19 cellular contexts compared by ENCODE assay signal in the genomic region with DNA sequence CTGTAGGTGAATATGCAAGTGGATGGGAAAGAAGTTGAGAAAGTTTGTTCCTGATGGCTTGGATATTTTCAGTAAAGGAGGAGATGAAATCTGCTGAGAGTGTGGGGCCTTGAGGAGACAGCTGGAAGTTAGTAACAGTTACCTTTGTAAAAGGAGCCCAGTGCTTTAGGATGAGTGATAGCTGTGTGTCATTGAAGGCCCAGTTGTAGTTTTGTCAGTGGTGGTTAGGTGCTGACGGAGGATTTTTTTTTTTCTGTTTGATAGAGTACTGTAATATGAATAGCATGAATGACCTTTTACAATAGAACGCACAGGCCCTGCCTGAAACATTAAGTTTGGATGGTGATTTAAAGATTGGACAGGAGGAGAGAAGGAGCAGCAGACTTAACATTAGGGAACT. TPM values are rescaled to one million over a fixed set of nuclear protein-coding genes. Genes with fewer than 3 reads are reported as not detected.
A peak's percentile ranks its signal among the peaks of the same experiment; 100 is the strongest.
DNase-seq lines count a peak whose midpoint lies in the region; ATAC-seq and TF ChIP-seq lines count a peak whose summit lies in the region.
"Had no signal": no experiment of that assay in that cellular context is flagged by ENCODE, and none has a peak within 500 bp of the region (broad histone marks: within the 10 kb centered on the region; RNA-seq: fewer than 3 reads in every experiment).

No MANE protein-coding gene starts in this region.

- no peak for TF ChIP-seq CTCF in RWPE2 (IDR thresholded peaks at IDR 0.05; ENCODE audit: poor library complexity, severe bottlenecking)

- H3K36me3 Mint-ChIP-seq in CD4-positive, alpha-beta memory T cell: peaks cover 12 to 19% of the 10 kb centered on the region in 2 donors
- peaks cover 0 to 30% (median 2%) of the 10 kb centered on the region in 3 donors for H3K36me3 Mint-ChIP-seq in naive thymus-derived CD8-positive, alpha-beta T cell

- POLR2A ChIA-PET in CD4-positive, alpha-beta memory T cell (lab: Charles Lee; ENCODE audit: partially characterized antibody): interaction anchor here (0.7 to 7.3 kb wide), 4 partner anchors 8 to 17 kb away, joined by 5 to 58 read pairs (median 7); no protein-coding TSS in a partner anchor
- POLR2A ChIA-PET in naive thymus-derived CD8-positive, alpha-beta T cell (lab: Charles Lee): interaction anchor here (3.0 kb wide), 1 partner anchor 11 kb away, joined by 13 read pairs; no protein-coding TSS in a partner anchor

- H3K9ac ChIP-seq in BLaER1 treated with 17β-estradiol and CSF1 and Interleukin-3, amounts not matched to agents 10 nM and 100 nM: no peak overlapping the region

- no peak for ATAC-seq in RWPE2 (ENCODE audit: low read depth)
- peak; percentile 29 to 37 for ATAC-seq in naive thymus-derived CD8-positive, alpha-beta T cell
- ATAC-seq: SK-N-SH treated with all-trans-retinoic acid at 6 μM for 48 hours had no signal

- peak overlapping the region; percentile 38 to 95 (median 73); a peak in 20 of 22 replicates for H3K4me2 ChIP-seq in BLaER1 treated with 17β-estradiol and CSF1 and Interleukin-3, amounts not matched to agents 10 nM and 100 nM

- peak overlapping the region in 4 of 11 experiments; percentile 9 to 66 (median 57); a peak in 3 of 22 replicates for H3K27ac ChIP-seq in BLaER1 treated with 17β-estradiol and CSF1 and Interleukin-3, amounts not matched to agents 10 nM and 100 nM
- H3K27ac ChIP-seq in CD4-positive, alpha-beta memory T cell (ENCODE audit: low read depth, low read length): peak overlapping the region; percentile 65
- peak overlapping the region; percentile 87 for H3K27ac ChIP-seq in RWPE2 (ENCODE audit: poor library complexity, severe bottlenecking)

- no peak overlapping the region for H3K4me3 ChIP-seq in BLaER1 treated with 17β-estradiol and CSF1 and Interleukin-3, amounts not matched to agents 10 nM and 100 nM
- no peak overlapping the region for H3K4me3 ChIP-seq in CD4-positive, alpha-beta memory T cell (ENCODE audit: low read length in 2 of 2)
- H3K4me3 ChIP-seq in RWPE2 (ENCODE audit: severe bottlenecking): no peak overlapping the region
- H3K4me3 ChIP-seq: MG63 had no signal

- H3K36me3 ChIP-seq in BLaER1 treated with 17β-estradiol and CSF1 and Interleukin-3, amounts not matched to agents 10 nM and 100 nM: peaks cover 60 to 98% (median 72%) of the 10 kb centered on the region in 11 experiments
- no peaks in the 10 kb centered on the region for H3K36me3 ChIP-seq in CD4-positive, alpha-beta memory T cell (ENCODE audit: insufficient read depth, low read length)
- peaks cover 32% of the 10 kb centered on the region for H3K36me3 ChIP-seq in RWPE2 (ENCODE audit: low read depth)
- H3K36me3 ChIP-seq: BE2C had no signal

- intact Hi-C loops in CD4-positive, alpha-beta memory T cell (cut with micrococcal nuclease): no loop called here

- H3K9me3 ChIP-seq in BLaER1 treated with 17β-estradiol and CSF1 and Interleukin-3, amounts not matched to agents 10 nM and 100 nM (replicated peaks in 1 of 11): peaks cover 0 to 16% (median 3%) of the 10 kb centered on the region in 11 experiments; a peak in 7 of 22 replicates
- H3K9me3 ChIP-seq in CD4-positive, alpha-beta memory T cell (ENCODE audit: control insufficient read depth in 1 of 2, low read length in 2 of 2): no peaks in the 10 kb centered on the region
- no peaks in the 10 kb centered on the region for H3K9me3 ChIP-seq in RWPE2 (ENCODE audit: severe bottlenecking)
- H3K9me3 ChIP-seq: BE2C, MG63 had no signal

- no peak for DNase-seq in CD4-positive, alpha-beta memory T cell
- DNase-seq in RWPE2 (ENCODE audit: low spot score) (no peak), GM03348 (ENCODE audit: low spot score) (no peak), superior temporal gyrus (ENCODE audit: extremely low spot score) (no peak), NOMO-1 treated with DMSO at 0.1 percent for 48 hours (lab: John Stamatoyannopoulos, UW; ENCODE audit: unreplicated experiment) (no peak)
- no peak for DNase-seq in naive thymus-derived CD8-positive, alpha-beta T cell
- DNase-seq: BE2C, DMS 273 treated with DMSO at 0.1 percent for 48 hours, GF-D8, HFFc6, KG1, MG63, NCI-H1092 treated with DMSO at 0.1 percent for 48 hours, NCI-H2081 treated with DMSO at 0.1 percent for 48 hours, NCI-H510A treated with DMSO at 0.1 percent for 48 hours, NCI-H82, SHP77 had no signal

- H3K27me3 ChIP-seq in BLaER1 treated with 17β-estradiol and CSF1 and Interleukin-3, amounts not matched to agents 10 nM and 100 nM: no peaks in the 10 kb centered on the region
- no peaks in the 10 kb centered on the region for H3K27me3 ChIP-seq in CD4-positive, alpha-beta memory T cell (ENCODE audit: insufficient read depth, low read length)
- H3K27me3 ChIP-seq in RWPE2 (ENCODE audit: insufficient read depth, poor library complexity, severe bottlenecking): no peaks in the 10 kb centered on the region
- H3K27me3 ChIP-seq: BE2C, MG63 had no signal

- H3K9me3 Mint-ChIP-seq in CD4-positive, alpha-beta memory T cell: no peaks in the 10 kb centered on the region
- H3K9me3 Mint-ChIP-seq in naive thymus-derived CD8-positive, alpha-beta T cell: no peaks in the 10 kb centered on the region
- H3K9me3 Mint-ChIP-seq: HFFc6 had no signal

- CTCF ChIA-PET in CD4-positive, alpha-beta memory T cell (lab: Charles Lee; ENCODE audit: partially characterized antibody): interaction anchor here (6.0 kb wide), 1 partner anchor 11 kb away, joined by 39 read pairs; no protein-coding TSS in a partner anchor

- peaks cover 0 to 1% of the 10 kb centered on the region in 2 donors for H3K27me3 Mint-ChIP-seq in CD4-positive, alpha-beta memory T cell
- H3K27me3 Mint-ChIP-seq in naive thymus-derived CD8-positive, alpha-beta T cell: no peaks in the 10 kb centered on the region

- no peak overlapping the region for H3K4me3 Mint-ChIP-seq in CD4-positive, alpha-beta memory T cell
- no peak overlapping the region for H3K4me3 Mint-ChIP-seq in naive thymus-derived CD8-positive, alpha-beta T cell
- H3K4me3 Mint-ChIP-seq: HFFc6 had no signal

- peaks cover 19 to 28% (median 22%) of the 10 kb centered on the region in 4 donors for H3K4me1 Mint-ChIP-seq in CD4-positive, alpha-beta memory T cell
- peaks cover 17 to 29% (median 22%) of the 10 kb centered on the region in 4 donors for H3K4me1 Mint-ChIP-seq in naive thymus-derived CD8-positive, alpha-beta T cell

- H3K27ac Mint-ChIP-seq in CD4-positive, alpha-beta memory T cell: no peak overlapping the region
- no peak overlapping the region for H3K27ac Mint-ChIP-seq in naive thymus-derived CD8-positive, alpha-beta T cell
- H3K27ac Mint-ChIP-seq: HFFc6 had no signal

- H3K4me1 ChIP-seq in BLaER1 treated with 17β-estradiol and CSF1 and Interleukin-3, amounts not matched to agents 10 nM and 100 nM: peaks cover 31 to 58% (median 36%) of the 10 kb centered on the region in 10 experiments
- H3K4me1 ChIP-seq in CD4-positive, alpha-beta memory T cell (ENCODE audit: insufficient read depth, low read length): peaks cover 54% of the 10 kb centered on the region
- peaks cover 21% of the 10 kb centered on the region for H3K4me1 ChIP-seq in RWPE2 (ENCODE audit: insufficient read depth, poor library complexity, severe bottlenecking)
- H3K4me1 ChIP-seq: BE2C had no signal

- peaks cover 5 to 94% (median 19%) of the 10 kb centered on the region in 11 experiments; a peak in 14 of 22 replicates for H4K20me1 ChIP-seq in BLaER1 treated with 17β-estradiol and CSF1 and Interleukin-3, amounts not matched to agents 10 nM and 100 nM

RNA-seq across cellular contexts. Expression of gene LRRC8D, which starts 33.3 kb away (rescaled TPM):
- total RNA-seq in CD4-positive, alpha-beta memory T cell: 10 to 100 TPM; 56.8 to 63.2 TPM
- 10 to 100 TPM; 70.1 to 72.7 TPM for polyA plus RNA-seq in CD4-positive, alpha-beta memory T cell
- total RNA-seq in naive thymus-derived CD8-positive, alpha-beta T cell: 10 to 100 TPM; 37.1 to 38.7 TPM
- 10 to 100 TPM; 42.3 to 60.0 (median 46.0) TPM for polyA plus RNA-seq in naive thymus-derived CD8-positive, alpha-beta T cell
